22 cellular contexts compared by ENCODE assay signal in the genomic region with DNA sequence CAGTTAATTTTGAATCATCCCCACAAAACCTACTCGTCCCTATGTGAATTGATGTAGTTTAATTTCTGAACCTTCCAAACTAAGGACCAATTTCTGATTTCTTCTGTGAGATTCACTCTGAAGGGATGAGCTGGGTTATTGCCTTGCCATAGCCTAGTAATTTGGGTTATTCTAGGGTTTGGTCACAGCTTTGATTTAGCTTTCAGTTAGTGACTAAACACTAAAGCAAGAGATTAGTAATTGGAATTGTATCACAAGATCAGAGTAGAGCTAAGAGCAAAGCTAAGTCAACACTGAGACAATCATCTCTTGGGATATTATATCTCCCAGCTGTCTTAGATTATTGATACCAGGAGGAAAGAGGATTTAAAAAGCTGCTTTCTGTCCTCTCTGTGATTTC.
A peak's percentile ranks its signal among the peaks of the same experiment; 100 is the strongest.
DNase-seq lines count a peak whose midpoint lies in the region; ATAC-seq, FAIRE-seq and TF ChIP-seq lines count a peak whose summit lies in the region.
"Had no signal": no experiment of that assay in that cellular context is flagged by ENCODE, and none has a peak within 500 bp of the region (broad histone marks: within the 10 kb centered on the region; RNA-seq: fewer than 3 reads in every experiment).

No MANE protein-coding gene starts in this region.

- FAIRE-seq in GM12891 (lab: Jason Lieb, UNC): no peak
- FAIRE-seq: A549, HTR-8/SVneo had no signal

- no peak overlapping the region for H3K4me3 ChIP-seq in epithelial cell of proximal tubule (ENCODE audit: low read depth, low read length)
- H3K4me3 ChIP-seq: A549, adrenal gland, psoas muscle had no signal

- peak; percentile 76 for ATAC-seq in HG02642 (IDR thresholded peaks at IDR 0.05; ENCODE audit: poor library complexity, unreplicated experiment)
- ATAC-seq: A549; activated CD8-positive, alpha-beta T cell treated with anti-CD3 and anti-CD28 coated beads, Interleukin-2, amount 10 ng/mL, durations not matched to agents 7 days and 5 days; HCT116; PC-3; psoas muscle had no signal

- no peak for TF ChIP-seq CTCF in epithelial cell of proximal tubule (conservative IDR thresholded peaks at IDR 0.05; ENCODE audit: low read depth, low read length)

- no peak for TF ChIP-seq POLR2A in GM12891 (IDR thresholded peaks at IDR 0.05; ENCODE audit: low read depth, low read length)

- DNase-seq in NCI-H345 (lab: John Stamatoyannopoulos, UW) (peak; percentile 2), NCI-H345 treated with DMSO at 0.1 percent for 48 hours (lab: John Stamatoyannopoulos, UW; ENCODE audit: unreplicated experiment) (no peak), HS-5 (ENCODE audit: low read depth) (peak; percentile 9), epithelial cell of proximal tubule (ENCODE audit: low read depth) (peak; percentile 30), UCSD-AML1 (lab: John Stamatoyannopoulos, UW; ENCODE audit: unreplicated experiment) (no peak), HK-2 (ENCODE audit: unreplicated experiment) (no peak), GM12891 (ENCODE audit: insufficient read length, low spot score) (no peak)
- DNase-seq: activated CD8-positive, alpha-beta T cell treated with anti-CD3 and anti-CD28 coated beads, Interleukin-2, amount 10 ng/mL, durations not matched to agents 7 days and 5 days; adrenal gland; brain microvascular endothelial cell; DND-41; kidney glomerular epithelial cell; MV-4-11; NCI-H2171; PC-3; psoas muscle; Right ventricle myocardium superior; T-helper 9 cell had no signal

TF ChIP-seq in GM12891, 5 proteins besides CTCF, POLR2A, EP300 and RAD21:
- TF ChIP-seq POLR2AphosphoS5 (IDR thresholded peaks at IDR 0.05; ENCODE audit: low read depth, low read length) (no peak), POU2F2 (IDR thresholded peaks at IDR 0.05; ENCODE audit: low read depth, low read length) (no peak), TAF1 (IDR thresholded peaks at IDR 0.05; ENCODE audit: low read depth, low read length) (no peak), SPI1 (IDR thresholded peaks at IDR 0.05; ENCODE audit: low read depth, low read length) (no peak), PAX5 (IDR thresholded peaks at IDR 0.05; ENCODE audit: insufficient read depth, low read length, severe bottlenecking) (no peak)

Comparison
In these comparisons a context has a peak if more than half of its experiments do, and no peak if none do; other contexts are left out.
1. DNase-seq: peak in NCI-H345 (single experiment), HS-5 (single experiment) and epithelial cell of proximal tubule (single experiment); none in NCI-H345 treated with DMSO at 0.1 percent for 48 hours (single experiment), UCSD-AML1 (single experiment), HK-2 (single experiment) and GM12891 (single experiment).